8 cellular contexts compared by ENCODE assay signal in genomic region chr6:18260448-18261106, GRCh38. TPM values are rescaled to one million over a fixed set of nuclear protein-coding genes. Genes with fewer than 3 reads are reported as not detected.
A peak's percentile ranks its signal among the peaks of the same experiment; 100 is the strongest.
DNase-seq lines count a peak whose midpoint lies in the region; ATAC-seq and TF ChIP-seq lines count a peak whose summit lies in the region.

No MANE protein-coding gene starts in this region.

- peak overlapping the region; percentile 91 for H3K27ac ChIP-seq in OCI-LY7 (ENCODE audit: low read depth, low read length, poor library complexity, severe bottlenecking)
- no peak overlapping the region for H3K27ac ChIP-seq in endodermal cell (ENCODE audit: low read depth, low read length)
- H3K27ac ChIP-seq in suprapubic skin: no peak overlapping the region
- no peak overlapping the region for H3K27ac ChIP-seq in colonic mucosa

- WGBS in endodermal cell (ENCODE audit: insufficient coverage in 1 of 2, insufficient read length in 1 of 2), 2 experiments: 79 to 83% methylated on average over 4 of the region's 4 CpGs
- 34% methylated on average over 4 of the region's 4 CpGs for WGBS in suprapubic skin

- H3K4me3 Mint-ChIP-seq in CD14-positive monocyte: peak overlapping the region in 1 of 2 donors; percentile 48
- peak overlapping the region; percentile 84 for H3K4me3 Mint-ChIP-seq in endodermal cell
- H3K4me3 Mint-ChIP-seq in stimulated activated naive B cell treated with anti-CD40 and anti-IgM and Interleukin-4, amounts not matched to agents 10 μg/mL and 1 μg/mL and 100 μg/mL, for 72 hours: peak overlapping the region; percentile 65 to 78

- H4K20me1 ChIP-seq in OCI-LY7 (ENCODE audit: insufficient read depth, low read length): peaks cover 46% of the 10 kb centered on the region

- H3K9ac ChIP-seq in endodermal cell (ENCODE audit: extremely low read depth, low read length, poor library complexity, severe bottlenecking) (no peak overlapping the region), colonic mucosa (ENCODE audit: low read depth in 2 of 2, low read length in 2 of 2) (no peak overlapping the region)

- H3K4me3 ChIP-seq in OCI-LY7 (ENCODE audit: low read depth, low read length, poor library complexity, severe bottlenecking) (peak overlapping the region; percentile 90), endodermal cell (ENCODE audit: low read length) (peak overlapping the region; percentile 97), suprapubic skin (no peak overlapping the region), colonic mucosa (no peak overlapping the region)

- peaks cover 0 to 2% (median 0%) of the 10 kb centered on the region in 7 donors for H3K9me3 Mint-ChIP-seq in CD14-positive monocyte
- no peaks in the 10 kb centered on the region for H3K9me3 Mint-ChIP-seq in endodermal cell
- peaks cover 0 to 2% of the 10 kb centered on the region in 2 donors for H3K9me3 Mint-ChIP-seq in stimulated activated naive B cell treated with anti-CD40 and anti-IgM and Interleukin-4, amounts not matched to agents 10 μg/mL and 1 μg/mL and 100 μg/mL, for 72 hours

- peak; percentile 32 for ATAC-seq in GM18520 (IDR thresholded peaks at IDR 0.05; ENCODE audit: unreplicated experiment)
- ATAC-seq in HG03025 (IDR thresholded peaks at IDR 0.05; ENCODE audit: low FRiP score, unreplicated experiment): peak; percentile 30
- peak; percentile 61 for ATAC-seq in stimulated activated naive B cell treated with anti-CD40 and anti-IgM and Interleukin-4, amounts not matched to agents 10 μg/mL and 1 μg/mL and 100 μg/mL, for 72 hours (replicated peaks)

- H3K9me2 ChIP-seq in OCI-LY7 (ENCODE audit: insufficient read depth, low read length): no peaks in the 10 kb centered on the region

- peaks cover 84% of the 10 kb centered on the region for H3K36me3 ChIP-seq in OCI-LY7 (ENCODE audit: insufficient read depth, low read length)
- H3K36me3 ChIP-seq in endodermal cell (ENCODE audit: control insufficient read depth, insufficient read depth, low read length): peaks cover 44% of the 10 kb centered on the region
- peaks cover 23% of the 10 kb centered on the region for H3K36me3 ChIP-seq in suprapubic skin
- H3K36me3 ChIP-seq in colonic mucosa: peaks cover under 1% of the 10 kb centered on the region

- H3K4me1 Mint-ChIP-seq in CD14-positive monocyte (peaks cover 46% of the 10 kb centered on the region), endodermal cell (peaks cover 29% of the 10 kb centered on the region)
- H3K4me1 Mint-ChIP-seq in stimulated activated naive B cell treated with anti-CD40 and anti-IgM and Interleukin-4, amounts not matched to agents 10 μg/mL and 1 μg/mL and 100 μg/mL, for 72 hours: peaks cover 35 to 51% of the 10 kb centered on the region in 2 donors

- no peaks in the 10 kb centered on the region for H3K27me3 Mint-ChIP-seq in CD14-positive monocyte (ENCODE audit: low read depth in 3 of 3)
- H3K27me3 Mint-ChIP-seq in endodermal cell (ENCODE audit: insufficient read depth): peaks cover 3% of the 10 kb centered on the region
- no peaks in the 10 kb centered on the region for H3K27me3 Mint-ChIP-seq in stimulated activated naive B cell treated with anti-CD40 and anti-IgM and Interleukin-4, amounts not matched to agents 10 μg/mL and 1 μg/mL and 100 μg/mL, for 72 hours

- peak; percentile 29 for TF ChIP-seq CTCF in CD14-positive monocyte (IDR thresholded peaks at IDR 0.05)
- TF ChIP-seq CTCF in OCI-LY7 (conservative IDR thresholded peaks at IDR 0.05; ENCODE audit: low read length): peak; percentile 35
- peak; percentile 34 for TF ChIP-seq CTCF in endodermal cell (conservative IDR thresholded peaks at IDR 0.05)
- TF ChIP-seq CTCF in suprapubic skin (IDR thresholded peaks at IDR 0.05): no peak
- TF ChIP-seq CTCF in colonic mucosa (IDR thresholded peaks at IDR 0.05): no peak

- no peak for TF ChIP-seq EP300 in suprapubic skin (IDR thresholded peaks at IDR 0.05)

- no peak for TF ChIP-seq POLR2A in suprapubic skin (IDR thresholded peaks at IDR 0.05)

- H3K27ac Mint-ChIP-seq in CD14-positive monocyte (peak overlapping the region; percentile 91 to 95 (median 93)), endodermal cell (peak overlapping the region; percentile 76)
- peak overlapping the region; percentile 87 for H3K27ac Mint-ChIP-seq in stimulated activated naive B cell treated with anti-CD40 and anti-IgM and Interleukin-4, amounts not matched to agents 10 μg/mL and 1 μg/mL and 100 μg/mL, for 72 hours

- peaks cover 83% of the 10 kb centered on the region for H3K79me2 ChIP-seq in OCI-LY7 (ENCODE audit: insufficient read depth, low read depth, low read length)

- BruUV-seq in OCI-LY7 (replicated peaks; lab: Mats Ljungman, UMichigan): no TSS peak

- no peaks in the 10 kb centered on the region for H3K27me3 ChIP-seq in endodermal cell (ENCODE audit: control insufficient read depth, insufficient read depth, low read length, poor library complexity, severe bottlenecking)
- H3K27me3 ChIP-seq in suprapubic skin: no peaks in the 10 kb centered on the region
- no peaks in the 10 kb centered on the region for H3K27me3 ChIP-seq in colonic mucosa

- H3K4me1 ChIP-seq in OCI-LY7 (ENCODE audit: insufficient read depth, low read length, poor library complexity, severe bottlenecking): peaks cover 41% of the 10 kb centered on the region
- peaks cover 2% of the 10 kb centered on the region for H3K4me1 ChIP-seq in endodermal cell (ENCODE audit: control insufficient read depth, insufficient read depth, low read length)
- peaks cover 50% of the 10 kb centered on the region for H3K4me1 ChIP-seq in suprapubic skin
- H3K4me1 ChIP-seq in colonic mucosa: peaks cover 4% of the 10 kb centered on the region

- no peak overlapping the region for H2AFZ ChIP-seq in OCI-LY7 (ENCODE audit: low read length)

- POLR2A ChIA-PET in OCI-LY7 (lab: Charles Lee): interaction anchor here (0.6 to 1.5 kb wide), 4 partner anchors 10 to 100 kb away, joined by 3 to 6 read pairs (median 5); no protein-coding TSS in a partner anchor

- CTCF ChIA-PET in OCI-LY7 (lab: Charles Lee; ENCODE audit: unreplicated experiment): interaction anchor here (1.1 kb wide), 1 partner anchor 19 kb away, joined by 4 read pairs; no protein-coding TSS in a partner anchor

- DNase-seq in CD14-positive monocyte (ENCODE audit: low spot score) (peak; percentile 71), OCI-LY7 (ENCODE audit: low spot score) (peak; percentile 59), endodermal cell (peak; percentile 61), suprapubic skin (ENCODE audit: low spot score in 2 of 2) (no peak), colonic mucosa (no peak)
- DNase-seq in stimulated activated naive B cell treated with anti-CD40 and anti-IgM and Interleukin-4, amounts not matched to agents 10 μg/mL and 1 μg/mL and 100 μg/mL, for 72 hours: peak; percentile 55

- intact Hi-C loops in CD14-positive monocyte (cut with micrococcal nuclease): loop anchor here (5.0 to 10.0 kb wide), 5 partner anchors 64 to 242 kb away; partner anchors contain the start of genes KDM1B (in 2 of the 2), TPMT (in 2 of the 2) and RNF144B (in 1 of the 2)
- intact Hi-C loops in OCI-LY7 (cut with micrococcal nuclease; ENCODE audit: unreplicated experiment): no loop called here
- intact Hi-C loops in colonic mucosa (cut with DNase I): no loop called here

- H3K36me3 Mint-ChIP-seq in CD14-positive monocyte: peaks cover 32 to 43% of the 10 kb centered on the region in 2 donors
- H3K36me3 Mint-ChIP-seq in endodermal cell (ENCODE audit: low read depth): peaks cover 57% of the 10 kb centered on the region
- H3K36me3 Mint-ChIP-seq in stimulated activated naive B cell treated with anti-CD40 and anti-IgM and Interleukin-4, amounts not matched to agents 10 μg/mL and 1 μg/mL and 100 μg/mL, for 72 hours: peaks cover 20 to 43% of the 10 kb centered on the region in 2 donors

- peaks cover 5% of the 10 kb centered on the region for H3K9me3 ChIP-seq in OCI-LY7 (ENCODE audit: low read length)
- H3K9me3 ChIP-seq in endodermal cell (ENCODE audit: control insufficient read depth, low read length): peaks cover 7% of the 10 kb centered on the region
- no peaks in the 10 kb centered on the region for H3K9me3 ChIP-seq in suprapubic skin
- no peaks in the 10 kb centered on the region for H3K9me3 ChIP-seq in colonic mucosa

- peak overlapping the region; percentile 96 for H3K4me2 ChIP-seq in OCI-LY7 (ENCODE audit: low read length)

RNA-seq across cellular contexts. Expression of gene DEK, which starts 3.8 kb away (rescaled TPM):
- polyA plus RNA-seq in CD14-positive monocyte: 10 to 100 TPM; 56.5 to 63.9 TPM
- total RNA-seq in OCI-LY7 (2014; rRNA removed; shearing (Covaris generic)): 235 and 462 TPM in 2 replicates
- total RNA-seq in OCI-LY7 (2022): 267 and 309 TPM in 2 replicates
- total RNA-seq in endodermal cell: 100 to 1,000 TPM; 139 to 171 TPM
- polyA plus RNA-seq in endodermal cell (2013, experiment 1 of 2): 179 TPM
- polyA plus RNA-seq in endodermal cell (2013, experiment 2 of 2): 187 TPM
- 10 to 100 TPM; 57.6 to 90.3 (median 64.4) TPM for total RNA-seq in suprapubic skin
- total RNA-seq in colonic mucosa: 100 to 1,000 TPM; 113 to 145 TPM

Comparison
In these comparisons a context has a peak if more than half of its experiments do, and no peak if none do; other contexts are left out.
1. DNase-seq: peak in CD14-positive monocyte (single experiment), OCI-LY7 (single experiment), endodermal cell (single experiment) and stimulated activated naive B cell treated with anti-CD40 and anti-IgM and Interleukin-4, amounts not matched to agents 10 μg/mL and 1 μg/mL and 100 μg/mL, for 72 hours (single experiment); none in suprapubic skin (0 of 2) and colonic mucosa (single experiment).
2. CTCF ChIP-seq: peak in CD14-positive monocyte (single experiment), OCI-LY7 (single experiment) and endodermal cell (single experiment); none in suprapubic skin (0 of 2) and colonic mucosa (single experiment).
3. H3K4me3 ChIP-seq: peak in OCI-LY7 (single experiment) and endodermal cell (single experiment); none in suprapubic skin (single experiment) and colonic mucosa (single experiment).
4. intact Hi-C loops: an anchor here in CD14-positive monocyte (5.0 to 10.0 kb wide); none called in OCI-LY7 and colonic mucosa.
5. Peak in every context shown above with its lines, with median percentiles within 50 percentile points of each other: H3K27ac Mint-ChIP-seq and ATAC-seq.